In genomic region chr6:164419099-164419498, GRCh38 we compare ENCODE assay signal across 19 cellular contexts.
DNase-seq lines count a peak whose midpoint lies in the region; ATAC-seq lines count a peak whose summit lies in the region.
"Had no signal": no experiment of that assay in that cellular context is flagged by ENCODE, and none has a peak within 500 bp of the region (broad histone marks: within the 10 kb centered on the region; RNA-seq: fewer than 3 reads in every experiment).

No MANE protein-coding gene starts in this region.

- H3K9me3 Mint-ChIP-seq in stimulated activated effector memory CD8-positive, alpha-beta T cell treated with anti-CD3 and anti-CD28 coated beads, Interleukin-12 subunit alpha, Interleukin-12 subunit beta, amount 100 ng/mL, for 72 hours: peaks cover 13% of the 10 kb centered on the region

- H3K27ac ChIP-seq in angular gyrus (ENCODE audit: low read depth, low read length): peak overlapping the region; percentile 20
- H3K27ac ChIP-seq: BLaER1 had no signal

- H3K36me3 Mint-ChIP-seq in stimulated activated effector memory CD8-positive, alpha-beta T cell treated with anti-CD3 and anti-CD28 coated beads, Interleukin-12 subunit alpha, Interleukin-12 subunit beta, amount 100 ng/mL, for 72 hours: no peaks in the 10 kb centered on the region
- H3K36me3 Mint-ChIP-seq: CD4-positive, CD25-positive, alpha-beta regulatory T cell had no signal

- ATAC-seq in stimulated activated effector memory CD8-positive, alpha-beta T cell treated with anti-CD3 and anti-CD28 coated beads, Interleukin-12 subunit alpha, Interleukin-12 subunit beta, amount 100 ng/mL, for 72 hours: peak; percentile 42
- no peak for ATAC-seq in HG03442 (IDR thresholded peaks at IDR 0.05; ENCODE audit: unreplicated experiment)
- ATAC-seq: SK-N-SH treated with all-trans-retinoic acid at 6 μM for 48 hours had no signal

- DNase-seq in M059J (ENCODE audit: low read depth): peak; percentile 12
- DNase-seq in islet precursor cell: peak; percentile 65
- DNase-seq in stimulated activated effector memory CD8-positive, alpha-beta T cell treated with anti-CD3 and anti-CD28 coated beads, Interleukin-12 subunit alpha, Interleukin-12 subunit beta, amount 100 ng/mL, for 72 hours (ENCODE audit: low spot score in 2 of 2): no peak
- DNase-seq in cerebellum (ENCODE audit: low spot score): no peak
- no peak for DNase-seq in stimulated activated CD4-positive, alpha-beta T cell treated with anti-CD3 and anti-CD28 coated beads, Interleukin-4, amount 100 ng/mL, for 1 hour
- DNase-seq: CD4-positive, CD25-positive, alpha-beta regulatory T cell; DMS153; DND-41; KBM-7; MM.1S; NCI-H1417; NCI-H187 treated with DMSO at 0.1 percent for 48 hours; NCI-H2107; NCI-H524; NCI-H748 treated with DMSO at 0.1 percent for 48 hours had no signal

- H3K4me3 Mint-ChIP-seq in stimulated activated effector memory CD8-positive, alpha-beta T cell treated with anti-CD3 and anti-CD28 coated beads, Interleukin-12 subunit alpha, Interleukin-12 subunit beta, amount 100 ng/mL, for 72 hours: no peak overlapping the region
- H3K4me3 Mint-ChIP-seq: CD4-positive, CD25-positive, alpha-beta regulatory T cell had no signal

- H3K27ac Mint-ChIP-seq in stimulated activated effector memory CD8-positive, alpha-beta T cell treated with anti-CD3 and anti-CD28 coated beads, Interleukin-12 subunit alpha, Interleukin-12 subunit beta, amount 100 ng/mL, for 72 hours: no peak overlapping the region
- H3K27ac Mint-ChIP-seq: CD4-positive, CD25-positive, alpha-beta regulatory T cell had no signal

- H3K4me1 Mint-ChIP-seq in stimulated activated effector memory CD8-positive, alpha-beta T cell treated with anti-CD3 and anti-CD28 coated beads, Interleukin-12 subunit alpha, Interleukin-12 subunit beta, amount 100 ng/mL, for 72 hours: no peaks in the 10 kb centered on the region

Comparison
In these comparisons a context has a peak if more than half of its experiments do, and no peak if none do; other contexts are left out.
1. DNase-seq: peak in M059J (single experiment) and islet precursor cell (single experiment); none in stimulated activated effector memory CD8-positive, alpha-beta T cell treated with anti-CD3 and anti-CD28 coated beads, Interleukin-12 subunit alpha, Interleukin-12 subunit beta, amount 100 ng/mL, for 72 hours (0 of 2), cerebellum (single experiment) and stimulated activated CD4-positive, alpha-beta T cell treated with anti-CD3 and anti-CD28 coated beads, Interleukin-4, amount 100 ng/mL, for 1 hour (single experiment).